In the genomic region with DNA sequence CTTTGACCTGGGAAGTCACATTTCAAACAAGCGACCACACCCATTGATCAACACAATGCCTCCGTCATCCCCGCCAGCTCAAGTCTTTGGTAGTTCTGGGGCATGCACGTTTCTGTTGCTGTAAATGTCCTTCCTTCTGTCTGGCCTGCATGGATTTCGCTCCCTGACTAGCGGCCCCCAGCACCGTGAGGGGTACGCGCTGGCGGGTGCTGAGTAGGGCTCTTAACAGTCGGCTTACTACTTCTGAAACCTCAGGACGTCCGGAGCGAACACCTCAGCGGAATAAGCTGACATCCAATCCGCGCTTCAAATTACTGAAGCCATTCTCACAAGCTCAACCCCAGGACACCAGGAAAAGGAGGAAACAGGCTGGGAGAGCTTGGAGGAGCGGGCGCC, we compare ENCODE assay signal across 8 cellular contexts. TPM values are rescaled to one million over a fixed set of nuclear protein-coding genes. Genes with fewer than 3 reads are reported as not detected.
A peak's percentile ranks its signal among the peaks of the same experiment; 100 is the strongest.
DNase-seq lines count a peak whose midpoint lies in the region; ATAC-seq and TF ChIP-seq lines count a peak whose summit lies in the region.

No MANE protein-coding gene starts in this region.

- ATAC-seq in CD8-positive, alpha-beta T cell = peak; percentile 67
- peak; percentile 27 for ATAC-seq in GM19372 (IDR thresholded peaks at IDR 0.05; ENCODE audit: low read depth, unreplicated experiment)
- peak; percentile 8 for ATAC-seq in HG03457 (IDR thresholded peaks at IDR 0.05; ENCODE audit: unreplicated experiment)

- TF ChIP-seq CTCF in CD8-positive, alpha-beta T cell (IDR thresholded peaks at IDR 0.05) = no peak
- no peak for TF ChIP-seq CTCF in GM20000 (IDR thresholded peaks at IDR 0.05; ENCODE audit: extremely low read depth, missing control alignments)

- CTCF ChIA-PET in CD8-positive, alpha-beta T cell (lab: Charles Lee) = interaction anchor here (0.7 to 1.9 kb wide), 7 partner anchors 10 to 907 kb away, joined by 3 to 8 read pairs (median 3); a partner anchor contains a TSS

- H3K9me3 ChIP-seq in CD8-positive, alpha-beta T cell (ENCODE audit: low read length) = no peaks in the 10 kb centered on the region
- no peaks in the 10 kb centered on the region for H3K9me3 ChIP-seq in effector memory CD4-positive, alpha-beta T cell (ENCODE audit: control insufficient read depth, low read length)
- no peaks in the 10 kb centered on the region for H3K9me3 ChIP-seq in muscle layer of colon (ENCODE audit: low read length)

- peaks cover under 1% of the 10 kb centered on the region for H3K36me3 ChIP-seq in CD8-positive, alpha-beta T cell (ENCODE audit: insufficient read depth, low read length)
- H3K36me3 ChIP-seq in effector memory CD4-positive, alpha-beta T cell (ENCODE audit: control insufficient read depth, insufficient read depth, low read length) = peaks cover 2% of the 10 kb centered on the region
- peaks cover 2% of the 10 kb centered on the region for H3K36me3 ChIP-seq in muscle layer of colon (ENCODE audit: insufficient read depth, low read length)

- intact Hi-C loops in CD8-positive, alpha-beta T cell (cut with DNase I, micrococcal nuclease) = loop anchor here (1.0 to 10.0 kb wide), 19 partner anchors 30 to 1577 kb away; a partner anchor contains a TSS

- no peaks in the 10 kb centered on the region for H3K27me3 ChIP-seq in CD8-positive, alpha-beta T cell (ENCODE audit: insufficient read depth, low read length)
- no peaks in the 10 kb centered on the region for H3K27me3 ChIP-seq in effector memory CD4-positive, alpha-beta T cell (replicated peaks; ENCODE audit: control insufficient read depth, insufficient read depth, low read length, poor library complexity, severe bottlenecking)
- peaks cover 0 to 4% of the 10 kb centered on the region in 2 donors for H3K27me3 ChIP-seq in muscle layer of colon (ENCODE audit: control insufficient read depth in 1 of 2, insufficient read depth in 2 of 2, low read length in 2 of 2)

- H3K4me3 Mint-ChIP-seq in CD8-positive, alpha-beta T cell = peak overlapping the region; percentile 88

- peaks cover 24% of the 10 kb centered on the region for H3K36me3 Mint-ChIP-seq in CD8-positive, alpha-beta T cell

- H3K4me1 Mint-ChIP-seq in CD8-positive, alpha-beta T cell (ENCODE audit: low read depth) = peaks cover 53% of the 10 kb centered on the region

- peak overlapping the region; percentile 97 for H3K27ac Mint-ChIP-seq in CD8-positive, alpha-beta T cell

- peaks cover 48% of the 10 kb centered on the region for H3K4me1 ChIP-seq in CD8-positive, alpha-beta T cell (ENCODE audit: insufficient read depth, low read length)
- H3K4me1 ChIP-seq in effector memory CD4-positive, alpha-beta T cell (ENCODE audit: control insufficient read depth, insufficient read depth, low read length, poor library complexity, severe bottlenecking) = peaks cover 15% of the 10 kb centered on the region
- peaks cover 26% of the 10 kb centered on the region for H3K4me1 ChIP-seq in muscle layer of colon (ENCODE audit: insufficient read depth, low read length)

- peak overlapping the region; percentile 88 for H3K9ac ChIP-seq in muscle layer of colon (ENCODE audit: low read length)

- peak overlapping the region; percentile 100 for H3K27ac ChIP-seq in CD8-positive, alpha-beta T cell (ENCODE audit: low read depth, low read length)
- peak overlapping the region; percentile 96 for H3K27ac ChIP-seq in effector memory CD4-positive, alpha-beta T cell (ENCODE audit: insufficient read depth, low read length, poor library complexity, severe bottlenecking)
- H3K27ac ChIP-seq in muscle layer of colon (ENCODE audit: low read depth, low read length) = peak overlapping the region; percentile 98

- POLR2A ChIA-PET in CD8-positive, alpha-beta T cell (lab: Charles Lee) = interaction anchor here (0.5 to 3.1 kb wide), 20 partner anchors 8 to 511 kb away, joined by 3 to 23 read pairs (median 4); a partner anchor contains a TSS

- H3K27me3 Mint-ChIP-seq in CD8-positive, alpha-beta T cell (ENCODE audit: low read depth) = peaks cover 2% of the 10 kb centered on the region

- no peaks in the 10 kb centered on the region for H3K9me3 Mint-ChIP-seq in CD8-positive, alpha-beta T cell

- H3K4me3 ChIP-seq in CD8-positive, alpha-beta T cell (ENCODE audit: low read depth, low read length) = peak overlapping the region; percentile 97
- H3K4me3 ChIP-seq in effector memory CD4-positive, alpha-beta T cell (ENCODE audit: insufficient read depth, low read depth, low read length, poor library complexity, severe bottlenecking) = peak overlapping the region; percentile 86
- H3K4me3 ChIP-seq in muscle layer of colon (ENCODE audit: low read depth in 1 of 2, low read length in 2 of 2) = peak overlapping the region; percentile 92 to 97

- peak in 6 of 7 experiments; percentile 21 to 72 (median 38) for DNase-seq in CD8-positive, alpha-beta T cell
- DNase-seq in T-helper 9 cell (peak; percentile 26), cerebellar cortex (ENCODE audit: low spot score) (no peak), GM20000 (ENCODE audit: low spot score) (no peak)
- peak in 1 of 3 donors; percentile 30 for DNase-seq in effector memory CD4-positive, alpha-beta T cell

RNA-seq across cellular contexts. Expression of a gene that starts 0.5 kb away (rescaled TPM):
- 10 to 100 TPM; 40.6 to 45.9 TPM for total RNA-seq in CD8-positive, alpha-beta T cell

RNA-seq across cellular contexts. Expression of a gene that starts 51.2 kb away (rescaled TPM):
- total RNA-seq in CD8-positive, alpha-beta T cell = under 1 TPM in 1 of 2 experiments, not detected in 1; 0.06 TPM

Comparison
In these comparisons a context has a peak if more than half of its experiments do, and no peak if none do; other contexts are left out.
1. ATAC-seq: peak in every context shown above with its lines; median percentile 67 in CD8-positive, alpha-beta T cell; 27 in GM19372; 8 in HG03457.
2. DNase-seq: peak in CD8-positive, alpha-beta T cell (6 of 7) and T-helper 9 cell (single experiment); none in cerebellar cortex (single experiment) and GM20000 (single experiment).
3. Peak in every context shown above with its lines, with median percentiles within 50 percentile points of each other: H3K27ac ChIP-seq and H3K4me3 ChIP-seq.